9 cellular contexts compared by ENCODE assay signal in genomic region chr3:171049831-171050444, GRCh38. TPM values are rescaled to one million over a fixed set of nuclear protein-coding genes. Genes with fewer than 3 reads are reported as not detected.
DNase-seq lines count a peak whose midpoint lies in the region; ATAC-seq, FAIRE-seq and TF ChIP-seq lines count a peak whose summit lies in the region.
"Had no signal": no experiment of that assay in that cellular context is flagged by ENCODE, and none has a peak within 500 bp of the region (broad histone marks: within the 10 kb centered on the region; RNA-seq: fewer than 3 reads in every experiment).

No MANE protein-coding gene starts in this region.

- H4K20me1 ChIP-seq in astrocyte (ENCODE audit: insufficient read depth, low read length) (no peaks in the 10 kb centered on the region), hepatocyte (ENCODE audit: insufficient read depth, poor library complexity, severe bottlenecking) (no peaks in the 10 kb centered on the region)

- DNase-seq in NCI-H146 (lab: John Stamatoyannopoulos, UW) (peak; percentile 38), NCI-H146 treated with DMSO at 0.1 percent for 48 hours (lab: John Stamatoyannopoulos, UW; ENCODE audit: unreplicated experiment) (no peak), KBM-7 (peak; percentile 58), SJCRH30 (peak; percentile 45 to 71), astrocyte (ENCODE audit: low read depth) (peak; percentile 36), hepatocyte (ENCODE audit: low spot score) (peak; percentile 72)
- DNase-seq in stimulated activated CD4-positive, alpha-beta T cell treated with anti-CD3 and anti-CD28 coated beads, Interleukin-12 subunit alpha, Interleukin-12 subunit beta, amount 100 ng/mL, for 48 hours (ENCODE audit: low read depth in 2 of 3, low spot score in 1 of 3) = peak in 2 of 3 donors; percentile 3 to 27

- H3K9me3 ChIP-seq in SJCRH30 (replicated peaks) = no peaks in the 10 kb centered on the region
- H3K9me3 ChIP-seq in astrocyte (ENCODE audit: insufficient read depth, low read depth, low read length) = no peaks in the 10 kb centered on the region
- H3K9me3 ChIP-seq in hepatocyte (ENCODE audit: low read depth) = no peaks in the 10 kb centered on the region

- H3K4me1 ChIP-seq in SJCRH30 = no peaks in the 10 kb centered on the region
- H3K4me1 ChIP-seq in astrocyte (ENCODE audit: insufficient read depth, low read length) = peaks cover 4% of the 10 kb centered on the region
- H3K4me1 ChIP-seq in hepatocyte (ENCODE audit: insufficient read depth) = peaks cover 7% of the 10 kb centered on the region

- peaks cover 6% of the 10 kb centered on the region for H3K9me3 Mint-ChIP-seq in astrocyte (ENCODE audit: unreplicated experiment)

- in situ Hi-C loops in KBM-7 (cut with MboI; ENCODE audit: low pct_unique_long_range_greater_than_20kb, low sequenced_read_pairs) = no loop called here

- H3K27ac Mint-ChIP-seq in astrocyte (ENCODE audit: unreplicated experiment) = no peak overlapping the region

- no peaks in the 10 kb centered on the region for H3K9me2 ChIP-seq in hepatocyte (replicated peaks; ENCODE audit: insufficient read depth)

- WGBS in hepatocyte (ENCODE audit: low lambda C conversion rate, missing lambda C conversion rate) = 26% methylated on average over 6 of the region's 6 CpGs

- peak; percentile 77 for ATAC-seq in GM21737 (IDR thresholded peaks at IDR 0.05; ENCODE audit: unreplicated experiment)

- H3K9ac ChIP-seq in astrocyte (ENCODE audit: low read length) = no peak overlapping the region

- no peak overlapping the region for H3K4me3 Mint-ChIP-seq in astrocyte (ENCODE audit: unreplicated experiment)

- H3K79me2 ChIP-seq in astrocyte (ENCODE audit: insufficient read depth, low read length) (no peaks in the 10 kb centered on the region), hepatocyte (no peaks in the 10 kb centered on the region)

- H3K27me3 ChIP-seq in SJCRH30 (no peaks in the 10 kb centered on the region), astrocyte (ENCODE audit: insufficient read depth, low read length) (no peaks in the 10 kb centered on the region), hepatocyte (no peaks in the 10 kb centered on the region)

- H3K4me2 ChIP-seq in astrocyte (ENCODE audit: low read length) = no peak overlapping the region
- H3K4me2 ChIP-seq in hepatocyte = no peak overlapping the region

- H3K4me1 Mint-ChIP-seq in astrocyte (ENCODE audit: low read depth, unreplicated experiment) = peaks cover 10% of the 10 kb centered on the region

- H2AFZ ChIP-seq in astrocyte (ENCODE audit: low read depth, low read length) = no peak overlapping the region
- no peak overlapping the region for H2AFZ ChIP-seq in hepatocyte

- no peaks in the 10 kb centered on the region for H3K27me3 Mint-ChIP-seq in astrocyte (ENCODE audit: low read depth, unreplicated experiment)

- no peak overlapping the region for H3K27ac ChIP-seq in SJCRH30
- H3K27ac ChIP-seq in astrocyte (ENCODE audit: low read depth, low read length) = no peak overlapping the region
- H3K27ac ChIP-seq in hepatocyte = no peak overlapping the region

- FAIRE-seq in astrocyte (lab: Jason Lieb, UNC) = peak; percentile 76

- H3K4me3 ChIP-seq in SJCRH30 (no peak overlapping the region), astrocyte (ENCODE audit: insufficient read depth, low read depth, low read length) (no peak overlapping the region), hepatocyte (no peak overlapping the region)

- H3K36me3 Mint-ChIP-seq in astrocyte (ENCODE audit: low read depth, unreplicated experiment) = no peaks in the 10 kb centered on the region

- H3K36me3 ChIP-seq in SJCRH30 (no peaks in the 10 kb centered on the region), astrocyte (ENCODE audit: insufficient read depth, low read length) (no peaks in the 10 kb centered on the region), hepatocyte (replicated peaks; ENCODE audit: insufficient read depth, low read depth) (no peaks in the 10 kb centered on the region)

- TF ChIP-seq CTCF in astrocyte (IDR thresholded peaks at IDR 0.05; ENCODE audit: insufficient read depth, low read depth, low read length) (peak; percentile 57), hepatocyte (IDR thresholded peaks at IDR 0.05; ENCODE audit: poor library complexity) (peak; percentile 66)

RNA-seq across cellular contexts. Expression of gene SLC2A2, which starts 23.4 kb away (rescaled TPM):
- not detected in 2 replicates for total RNA-seq in SJCRH30 (2014; rRNA removed; shearing (Covaris generic))
- total RNA-seq in astrocyte (not detected in 2 replicates), hepatocyte (123 and 133 TPM in 2 replicates)
- 21.7 and 40.8 TPM in 2 replicates for polyA plus RNA-seq in hepatocyte
- polyA plus RNA-seq: esophagus had no signal

Comparison
In these comparisons a context has a peak if more than half of its experiments do, and no peak if none do; other contexts are left out.
1. RNA of gene SLC2A2, which starts 23.4 kb away (total RNA-seq): 123 to 133 TPM in hepatocyte; not detected in astrocyte and not detected in SJCRH30; every median in the first group is over 100 times any median in the second.